In genomic region chr10:97234403-97234802, GRCh38 we compare ENCODE assay signal across 2 cellular contexts.
TF ChIP-seq lines count a peak whose summit lies in the region.

No MANE protein-coding gene starts in this region.

TF ChIP-seq in GM23338, 12 proteins besides CTCF, POLR2A, EP300 and RAD21:
- TF ChIP-seq EZH2phosphoT487 (IDR thresholded peaks at IDR 0.05; ENCODE audit: unreplicated experiment) (no peak), POLR2AphosphoS5 (IDR thresholded peaks at IDR 0.05; ENCODE audit: low read depth) (no peak), ZNF331 (CRISPR knock-in tag; IDR thresholded peaks at IDR 0.05; ENCODE audit: low read depth) (no peak), JUNB (IDR thresholded peaks at IDR 0.05; ENCODE audit: unreplicated experiment) (no peak), REST (IDR thresholded peaks at IDR 0.05; ENCODE audit: unreplicated experiment) (no peak), STAT1 (IDR thresholded peaks at IDR 0.05; ENCODE audit: unreplicated experiment) (no peak), EZH2 (IDR thresholded peaks at IDR 0.05; ENCODE audit: low read depth, unreplicated experiment) (no peak), CREB1 (CRISPR knock-in tag; IDR thresholded peaks at IDR 0.05; ENCODE audit: low read depth) (no peak), ZNF462 (CRISPR knock-in tag; IDR thresholded peaks at IDR 0.05) (no peak), ZNF114 (CRISPR knock-in tag; IDR thresholded peaks at IDR 0.05) (no peak), NANOG (IDR thresholded peaks at IDR 0.05; ENCODE audit: borderline replicate concordance) (no peak)

TF ChIP-seq in H1, 55 proteins besides CTCF, POLR2A, EP300 and RAD21:
- TF ChIP-seq ZNF274 (IDR thresholded peaks at IDR 0.05; ENCODE audit: borderline replicate concordance, extremely low read depth, low read length) (no peak), PHF8 (conservative IDR thresholded peaks at IDR 0.05; ENCODE audit: low read depth, low read length) (no peak), BCL11A (IDR thresholded peaks at IDR 0.05; ENCODE audit: low read depth in 2 of 2, low read length in 2 of 2) (no peak), TAF1 (IDR thresholded peaks at IDR 0.05; ENCODE audit: low read depth, low read length) (no peak), JUND (IDR thresholded peaks at IDR 0.05; ENCODE audit: low read length) (no peak)
